ENCODE assay signal across 14 cellular contexts in the genomic region with DNA sequence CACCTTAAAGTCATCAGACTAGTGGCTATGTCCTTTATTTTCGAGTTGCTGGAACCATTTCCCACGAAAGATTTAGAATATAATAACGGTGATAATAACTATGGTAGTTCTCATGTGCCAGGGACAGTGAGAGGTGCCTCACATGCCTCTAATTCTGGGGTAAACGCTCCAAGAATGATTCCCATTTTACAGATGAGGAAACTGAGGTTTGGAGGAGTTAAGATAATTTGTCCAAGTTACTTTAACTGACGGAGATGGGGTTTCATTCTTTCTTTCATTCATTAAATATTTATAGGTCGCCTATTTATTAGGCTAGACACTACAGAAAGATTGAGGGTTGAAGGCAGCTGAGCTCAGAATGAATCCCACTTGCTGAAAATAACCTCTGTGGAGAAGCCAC. TPM values are rescaled to one million over a fixed set of nuclear protein-coding genes. Genes with fewer than 3 reads are reported as not detected.
DNase-seq lines count a peak whose midpoint lies in the region; ATAC-seq, FAIRE-seq and TF ChIP-seq lines count a peak whose summit lies in the region.
"Had no signal": no experiment of that assay in that cellular context is flagged by ENCODE, and none has a peak within 500 bp of the region (broad histone marks: within the 10 kb centered on the region; RNA-seq: fewer than 3 reads in every experiment).

No MANE protein-coding gene starts in this region.

- H3K27me3 Mint-ChIP-seq in CD4-positive, alpha-beta memory T cell: no peaks in the 10 kb centered on the region
- H3K27me3 Mint-ChIP-seq in T-cell: no peaks in the 10 kb centered on the region

- H3K9me3 Mint-ChIP-seq in CD4-positive, alpha-beta memory T cell: no peaks in the 10 kb centered on the region
- H3K9me3 Mint-ChIP-seq in T-cell: no peaks in the 10 kb centered on the region
- H3K9me3 Mint-ChIP-seq: neural crest cell had no signal

- peaks cover 38 to 66% (median 53%) of the 10 kb centered on the region in 4 donors for H3K4me1 Mint-ChIP-seq in CD4-positive, alpha-beta memory T cell
- H3K4me1 Mint-ChIP-seq in T-cell: peaks cover 59 to 63% (median 62%) of the 10 kb centered on the region in 3 donors
- H3K4me1 Mint-ChIP-seq: neural crest cell had no signal

- 87% methylated on average over 6 of the region's 6 CpGs; no CpG with 5 or more reads in 1 of the 2 experiments for WGBS in H1 (ENCODE audit: extremely low coverage in 1 of 2, insufficient coverage in 1 of 2, insufficient read length in 1 of 2, insufficient replicate concordance in 2 of 2, low coverage in 1 of 2, low lambda C conversion rate in 2 of 2, missing lambda C conversion rate in 1 of 2), 2 experiments

- H3K27ac ChIP-seq in A673 (ENCODE audit: low read depth, low read length, poor library complexity, severe bottlenecking) (peak overlapping the region; percentile 32), H1 (ENCODE audit: low read depth, low read length) (no peak overlapping the region)
- peak overlapping the region; percentile 61 for H3K27ac ChIP-seq in CD4-positive, alpha-beta memory T cell (ENCODE audit: low read depth, low read length)

- no peak overlapping the region for H3K23ac ChIP-seq in H1 (ENCODE audit: insufficient read length)

- TF ChIP-seq CTCF in A673 (conservative IDR thresholded peaks at IDR 0.05; ENCODE audit: low read depth, low read length) (no peak), H1 (IDR thresholded peaks at IDR 0.05; ENCODE audit: control extremely low read depth in 1 of 3, insufficient read depth in 1 of 3, low read depth in 1 of 3, low read length in 3 of 3) (no peak)

- 0 out of 2 replicates have a peak overlapping the region, but pooled peaks have one; percentile 73 for H2AFZ ChIP-seq in H1 (ENCODE audit: low read length)

- H3K56ac ChIP-seq in H1 (replicated peaks; ENCODE audit: insufficient read length, low read depth, low read length): no peak overlapping the region

- H3K27me3 ChIP-seq in A673 (replicated peaks; ENCODE audit: insufficient read depth, low read depth, low read length, poor library complexity): no peaks in the 10 kb centered on the region
- no peaks in the 10 kb centered on the region for H3K27me3 ChIP-seq in CD4-positive, alpha-beta memory T cell (ENCODE audit: insufficient read depth, low read length)
- no peaks in the 10 kb centered on the region for H3K27me3 ChIP-seq in H1 (replicated peaks in 1 of 4; ENCODE audit: control insufficient read depth in 3 of 4, extremely low read depth in 1 of 4, insufficient read depth in 3 of 4, low read length in 3 of 4)

- no peaks in the 10 kb centered on the region for H3K9me3 ChIP-seq in A673 (ENCODE audit: low read depth, low read length, poor library complexity, severe bottlenecking)
- H3K9me3 ChIP-seq in CD4-positive, alpha-beta memory T cell (ENCODE audit: control insufficient read depth in 1 of 2, low read length in 2 of 2): no peaks in the 10 kb centered on the region
- H3K9me3 ChIP-seq in H1 (ENCODE audit: insufficient read depth in 2 of 2, low read depth in 1 of 2, low read length in 1 of 2): no peaks in the 10 kb centered on the region

- TF ChIP-seq POLR2A in H1 (IDR thresholded peaks at IDR 0.05; ENCODE audit: control extremely low read depth in 1 of 2, low read depth in 2 of 2, low read length in 2 of 2): no peak

- H3K14ac ChIP-seq in H1 (ENCODE audit: insufficient read length): no peak overlapping the region

- no peak overlapping the region for H2BK15ac ChIP-seq in H1 (ENCODE audit: low read length)

- no TSS peak for BruUV-seq in A673 (replicated peaks; lab: Mats Ljungman, UMichigan)

- CTCF ChIA-PET in A673 (lab: Charles Lee) (no interaction called here), T-cell (lab: Charles Lee) (interaction anchor here (0.6 to 3.9 kb wide), 8 partner anchors 9 to 117 kb away, joined by 3 to 32 read pairs (median 5); no protein-coding TSS in a partner anchor), H1 (lab: Charles Lee; ENCODE audit: partially characterized antibody) (interaction anchor here (0.6 to 1.3 kb wide), 2 partner anchors 22 to 44 kb away, joined by 3 to 4 read pairs; no protein-coding TSS in a partner anchor)
- CTCF ChIA-PET in CD4-positive, alpha-beta memory T cell (lab: Charles Lee; ENCODE audit: partially characterized antibody): interaction anchor here (1.0 to 5.8 kb wide), 8 partner anchors 11 to 61 kb away, joined by 3 to 22 read pairs (median 6); no protein-coding TSS in a partner anchor

- no peaks in the 10 kb centered on the region for H3K79me2 ChIP-seq in H1 (ENCODE audit: control insufficient read depth in 1 of 2, insufficient read depth in 2 of 2, low read length in 2 of 2)

- H2BK20ac ChIP-seq in H1 (ENCODE audit: low read length): no peak overlapping the region

- H4K20me1 ChIP-seq in H1 (replicated peaks in 1 of 2; ENCODE audit: control insufficient read depth in 1 of 2, insufficient read depth in 2 of 2, low read length in 2 of 2): no peaks in the 10 kb centered on the region

- no peak for TF ChIP-seq RAD21 in H1 (IDR thresholded peaks at IDR 0.05 in 1 of 2, conservative IDR thresholded peaks at IDR 0.05 in 1 of 2; ENCODE audit: low read depth in 2 of 2, low read length in 2 of 2)

- no peak overlapping the region for H4K91ac ChIP-seq in H1 (replicated peaks; ENCODE audit: insufficient read length, low read length)

- H3K23me2 ChIP-seq in H1 (ENCODE audit: low read depth, low read length): no peaks in the 10 kb centered on the region

- ATAC-seq in T-cell (replicated peaks in 1 of 4) (no peak), GM19452 (IDR thresholded peaks at IDR 0.05; ENCODE audit: unreplicated experiment) (no peak)
- ATAC-seq: esophagus mucosa had no signal

- H3K36me3 ChIP-seq in A673 (ENCODE audit: insufficient read depth, low read length, poor library complexity, severe bottlenecking) (no peaks in the 10 kb centered on the region), H1 (ENCODE audit: control insufficient read depth in 2 of 4, insufficient read depth in 4 of 4, low read length in 3 of 4) (no peaks in the 10 kb centered on the region)
- H3K36me3 ChIP-seq in CD4-positive, alpha-beta memory T cell (ENCODE audit: insufficient read depth, low read length): no peaks in the 10 kb centered on the region

- H3K4me3 ChIP-seq in A673 (ENCODE audit: low read depth, low read length, poor library complexity, severe bottlenecking) (no peak overlapping the region), H1 (ENCODE audit: extremely low read depth in 1 of 4, insufficient read depth in 2 of 4, low read depth in 3 of 4, low read length in 4 of 4) (no peak overlapping the region)
- peak overlapping the region; percentile 18 to 24 for H3K4me3 ChIP-seq in CD4-positive, alpha-beta memory T cell (ENCODE audit: low read length in 2 of 2)

- H3K4me1 ChIP-seq in A673 (ENCODE audit: insufficient read depth, low read length, poor library complexity, severe bottlenecking) (peaks cover 21% of the 10 kb centered on the region), H1 (replicated peaks in 1 of 4; ENCODE audit: control insufficient read depth in 3 of 4, insufficient read depth in 4 of 4, low read length in 3 of 4) (peaks cover 2 to 8% (median 4%) of the 10 kb centered on the region in 4 experiments; a peak in 3 of 7 replicates)
- H3K4me1 ChIP-seq in CD4-positive, alpha-beta memory T cell (ENCODE audit: insufficient read depth, low read length): peaks cover 58% of the 10 kb centered on the region

- H3K4me2 ChIP-seq in H1 (ENCODE audit: insufficient read depth in 1 of 2, low read depth in 2 of 2, low read length in 2 of 2): no peak overlapping the region

- H4K5ac ChIP-seq in H1 (ENCODE audit: insufficient read length, low read depth, low read length): no peak overlapping the region

- no peak overlapping the region for H2AK5ac ChIP-seq in H1 (ENCODE audit: low read depth, low read length)

- H3K4me3 Mint-ChIP-seq in CD4-positive, alpha-beta memory T cell: peak overlapping the region; percentile 62 to 85 (median 76)
- H3K4me3 Mint-ChIP-seq in T-cell: peak overlapping the region; percentile 47 to 72 (median 55)
- H3K4me3 Mint-ChIP-seq: neural crest cell had no signal

- POLR2A ChIA-PET in A673 (lab: Charles Lee; ENCODE audit: low non-redundant PET) (no interaction called here), T-cell (lab: Charles Lee) (interaction anchor here (0.6 to 4.2 kb wide), 16 partner anchors 8 to 273 kb away, joined by 3 to 52 read pairs (median 4); a partner anchor contains a TSS), H1 (lab: Charles Lee; ENCODE audit: partially characterized antibody) (interaction anchor here (1.2 to 4.5 kb wide), 5 partner anchors 9 to 32 kb away, joined by 3 to 23 read pairs (median 5); no protein-coding TSS in a partner anchor)
- POLR2A ChIA-PET in CD4-positive, alpha-beta memory T cell (lab: Charles Lee; ENCODE audit: partially characterized antibody): interaction anchor here (1.0 to 5.5 kb wide), 13 partner anchors 9 to 367 kb away, joined by 3 to 101 read pairs (median 7); no protein-coding TSS in a partner anchor

- H2BK120ac ChIP-seq in H1 (replicated peaks; ENCODE audit: low read depth, low read length): no peak overlapping the region

- no peaks in the 10 kb centered on the region for H3K79me1 ChIP-seq in H1 (ENCODE audit: low read depth, low read length)

- H4K8ac ChIP-seq in H1 (ENCODE audit: extremely low read depth, insufficient read depth, low read length): no peak overlapping the region

- FAIRE-seq in H1 (lab: Jason Lieb, UNC): no peak
- FAIRE-seq: colon, keratinocyte had no signal

- H3K27ac Mint-ChIP-seq in CD4-positive, alpha-beta memory T cell: peak overlapping the region; percentile 90 to 98 (median 96)
- peak overlapping the region; percentile 88 to 90 for H3K27ac Mint-ChIP-seq in T-cell

- H3K9ac ChIP-seq in H1 (replicated peaks in 1 of 4; ENCODE audit: extremely low read depth in 1 of 4, low read depth in 3 of 4, low read length in 3 of 4): no peak overlapping the region

- H3K4ac ChIP-seq in H1 (replicated peaks; ENCODE audit: insufficient read length, low read depth, low read length): no peak overlapping the region

- no peak overlapping the region for H3K18ac ChIP-seq in H1 (ENCODE audit: extremely low read depth, low read length)

- no peaks in the 10 kb centered on the region for H3K36me3 Mint-ChIP-seq in CD4-positive, alpha-beta memory T cell
- no peaks in the 10 kb centered on the region for H3K36me3 Mint-ChIP-seq in T-cell

- TF ChIP-seq EP300 in H1 (IDR thresholded peaks at IDR 0.05; ENCODE audit: borderline replicate concordance in 1 of 2, low read depth in 2 of 2, low read length in 2 of 2): no peak

- H2BK12ac ChIP-seq in H1 (ENCODE audit: low read depth, low read length): no peak overlapping the region

- H2BK5ac ChIP-seq in H1 (ENCODE audit: low read depth, low read length): no peak overlapping the region

- intact Hi-C loops in A673 (cut with micrococcal nuclease; ENCODE audit: unreplicated experiment): no loop called here
- intact Hi-C loops in CD4-positive, alpha-beta memory T cell (cut with micrococcal nuclease): loop anchor here (5.0 to 10.0 kb wide), 3 partner anchors 91 to 317 kb away; a partner anchor contains a TSS

- DNase-seq in A673 (ENCODE audit: low spot score) (no peak), T-cell (no peak), H1 (ENCODE audit: low read depth in 1 of 2, low spot score in 2 of 2) (no peak), pons (ENCODE audit: low spot score) (no peak), epidermal melanocyte (ENCODE audit: insufficient read length, low spot score) (no peak)
- DNase-seq in CD4-positive, alpha-beta memory T cell: no peak
- DNase-seq: AML-193, aorta, NCI-H446 had no signal

RNA-seq across cellular contexts. Expression of a gene that starts 30.7 kb away (rescaled TPM):
- total RNA-seq in A673 (2021) (10.2 and 13.7 TPM in 2 replicates), T-cell (1,000 to 10,000 TPM in 2 of 5 donors, 10 to 100 TPM in 3; 20.4 to 2,951 (median 27.1) TPM)
- total RNA-seq in CD4-positive, alpha-beta memory T cell: 1 to 10 TPM; 4.1 to 4.3 TPM
- 100 to 1,000 TPM; 162 to 519 TPM for polyA plus RNA-seq in CD4-positive, alpha-beta memory T cell
- 51.5 and 51.8 TPM in 2 replicates for total RNA-seq in H1 (2021; fragmentation: NEBNext Ultra II Directional; extraction: Animal tissue kit (Norgen Biotek cat#: 25700))
- 50.2 and 74.5 TPM in 2 replicates for polyA plus RNA-seq in H1 (2011; rRNA removed)
- polyA plus RNA-seq in H1 (2011; cell fraction: cytosol; rRNA removed): 29.8 TPM
- 236 TPM for polyA plus RNA-seq in H1 (2011; cell fraction: nucleus; rRNA removed)
- 36.4 to 90.0 TPM (median 56.1 TPM) in 4 replicates for polyA plus RNA-seq in H1 (2012, experiment 1 of 2)
- polyA plus RNA-seq in H1 (2012, experiment 2 of 2): 60.5 TPM
- polyA plus RNA-seq in H1 (2013, experiment 1 of 2): 8.6 TPM
- polyA plus RNA-seq in H1 (2013, experiment 2 of 2): 8.3 TPM
- 35.8 and 91.1 TPM in 2 replicates for polyA minus RNA-seq in H1 (2011; rRNA and poly(A)+ RNA removed)
- polyA minus RNA-seq in H1 (2011; cell fraction: cytosol; rRNA and poly(A)+ RNA removed): 38.5 TPM
- 604 TPM for polyA minus RNA-seq in H1 (2011; cell fraction: nucleus; rRNA and poly(A)+ RNA removed)

Comparison
In these comparisons a context has a peak if more than half of its experiments do, and no peak if none do; other contexts are left out.
1. H3K4me3 ChIP-seq: peak in CD4-positive, alpha-beta memory T cell (2 of 2); none in A673 (single experiment) and H1 (0 of 4).